In the genomic region with DNA sequence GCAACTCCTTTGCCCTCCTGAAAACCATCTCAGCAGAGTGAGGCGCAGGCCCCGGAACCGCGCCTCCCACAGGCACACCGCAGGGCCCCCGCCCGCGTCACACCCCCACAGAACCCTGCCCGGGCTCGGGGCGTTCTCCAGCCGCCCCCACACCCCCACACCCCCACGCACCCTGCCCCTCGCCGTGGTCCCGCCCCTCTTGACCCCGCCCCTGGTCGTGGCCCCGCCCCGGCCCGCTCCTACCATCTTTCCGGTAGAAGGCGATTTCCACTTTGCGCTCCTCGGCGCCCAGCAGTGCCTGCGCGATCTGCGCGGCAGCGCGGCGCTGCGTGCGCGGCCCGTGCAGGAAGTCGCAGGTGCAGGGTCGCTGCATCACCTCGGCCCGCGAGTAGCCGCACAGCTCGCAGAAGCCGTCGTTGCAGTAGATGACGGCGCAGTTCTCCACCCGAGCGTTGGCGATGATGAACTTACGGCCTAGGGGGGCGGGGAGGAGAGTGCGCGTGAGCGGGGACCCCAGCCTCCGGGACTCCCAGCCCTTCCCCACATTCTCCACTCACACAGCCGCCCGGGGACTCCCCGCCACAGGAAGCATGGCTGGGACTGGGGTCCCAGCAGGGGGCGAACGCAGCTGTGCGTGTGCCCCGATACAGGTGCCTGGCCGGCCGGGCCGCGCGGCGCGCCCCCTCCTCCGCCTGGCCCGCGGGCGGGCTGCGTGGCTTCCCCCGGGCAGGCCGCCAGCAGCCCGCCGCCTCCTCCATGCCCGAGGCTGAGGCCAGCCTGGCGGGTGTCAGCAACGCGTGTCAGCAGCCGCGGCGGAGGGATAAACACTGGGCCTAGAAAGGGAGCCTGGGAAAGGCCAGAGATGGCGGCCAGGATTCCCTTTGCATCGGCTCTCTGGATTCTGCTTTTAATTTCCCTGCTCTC, we compare ENCODE assay signal across 1 cellular context.
TF ChIP-seq lines count a peak whose summit lies in the region.

No MANE protein-coding gene starts in this region.

TF ChIP-seq in K562, 482 proteins besides CTCF, POLR2A, EP300 and RAD21 (continued from another document and continues in another):
- TF ChIP-seq, protein P1, sequence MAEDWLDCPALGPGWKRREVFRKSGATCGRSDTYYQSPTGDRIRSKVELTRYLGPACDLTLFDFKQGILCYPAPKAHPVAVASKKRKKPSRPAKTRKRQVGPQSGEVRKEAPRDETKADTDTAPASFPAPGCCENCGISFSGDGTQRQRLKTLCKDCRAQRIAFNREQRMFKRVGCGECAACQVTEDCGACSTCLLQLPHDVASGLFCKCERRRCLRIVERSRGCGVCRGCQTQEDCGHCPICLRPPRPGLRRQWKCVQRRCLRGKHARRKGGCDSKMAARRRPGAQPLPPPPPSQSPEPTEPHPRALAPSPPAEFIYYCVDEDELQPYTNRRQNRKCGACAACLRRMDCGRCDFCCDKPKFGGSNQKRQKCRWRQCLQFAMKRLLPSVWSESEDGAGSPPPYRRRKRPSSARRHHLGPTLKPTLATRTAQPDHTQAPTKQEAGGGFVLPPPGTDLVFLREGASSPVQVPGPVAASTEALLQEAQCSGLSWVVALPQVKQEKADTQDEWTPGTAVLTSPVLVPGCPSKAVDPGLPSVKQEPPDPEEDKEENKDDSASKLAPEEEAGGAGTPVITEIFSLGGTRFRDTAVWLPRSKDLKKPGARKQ (CRISPR knock-in tag; IDR thresholded peaks at IDR 0.05), result no peak
- TF ChIP-seq NELFE (IDR thresholded peaks at IDR 0.05; ENCODE audit: insufficient read depth, insufficient read length), result no peak
- no peak for TF ChIP-seq ZNF780A (CRISPR knock-in tag; IDR thresholded peaks at IDR 0.05)
- TF ChIP-seq U2AF2 (optimal IDR thresholded peaks at IDR 0.05; ENCODE audit: low read depth, low read length), result no peak
- TF ChIP-seq PTTG1 (tag; IDR thresholded peaks at IDR 0.05; ENCODE audit: low read depth), result no peak
- TF ChIP-seq POU5F1 (IDR thresholded peaks at IDR 0.05; ENCODE audit: borderline replicate concordance, low read depth, low read length, partially characterized antibody), result no peak
- TF ChIP-seq PHF21A (IDR thresholded peaks at IDR 0.05; ENCODE audit: borderline replicate concordance, low read depth), result no peak
- TF ChIP-seq BCOR (IDR thresholded peaks at IDR 0.05), result peak; percentile 77
- peak; percentile 34 for TF ChIP-seq ESRRA (IDR thresholded peaks at IDR 0.05; ENCODE audit: borderline replicate concordance, low read depth)
- 0 out of 2 replicates have a peak, but pooled peaks have one; percentile 15 for TF ChIP-seq ZNF263 (CRISPR knock-in tag; IDR thresholded peaks at IDR 0.05; ENCODE audit: borderline replicate concordance)
- no peak for TF ChIP-seq ZNF224 (CRISPR knock-in tag; IDR thresholded peaks at IDR 0.05)
- TF ChIP-seq STAT5A (IDR thresholded peaks at IDR 0.05; ENCODE audit: borderline replicate concordance, low read length), result no peak; the same call in 1 of the 2 replicates
- no peak for TF ChIP-seq PPARD (CRISPR knock-in tag; IDR thresholded peaks at IDR 0.05)
- no peak for TF ChIP-seq RUNX1 (IDR thresholded peaks at IDR 0.05; ENCODE audit: low read depth)
- TF ChIP-seq NFXL1 (CRISPR knock-in tag; IDR thresholded peaks at IDR 0.05), result no peak
- no peak for TF ChIP-seq MEF2D (tag; conservative IDR thresholded peaks at IDR 0.05; ENCODE audit: low read depth)
- no peak for TF ChIP-seq PTRF (tag; IDR thresholded peaks at IDR 0.05)
- no peak for TF ChIP-seq ZNF764 (CRISPR knock-in tag; IDR thresholded peaks at IDR 0.05; ENCODE audit: low read depth)
- TF ChIP-seq GTF2E2 (tag; IDR thresholded peaks at IDR 0.05), result no peak
- TF ChIP-seq, protein P2, sequence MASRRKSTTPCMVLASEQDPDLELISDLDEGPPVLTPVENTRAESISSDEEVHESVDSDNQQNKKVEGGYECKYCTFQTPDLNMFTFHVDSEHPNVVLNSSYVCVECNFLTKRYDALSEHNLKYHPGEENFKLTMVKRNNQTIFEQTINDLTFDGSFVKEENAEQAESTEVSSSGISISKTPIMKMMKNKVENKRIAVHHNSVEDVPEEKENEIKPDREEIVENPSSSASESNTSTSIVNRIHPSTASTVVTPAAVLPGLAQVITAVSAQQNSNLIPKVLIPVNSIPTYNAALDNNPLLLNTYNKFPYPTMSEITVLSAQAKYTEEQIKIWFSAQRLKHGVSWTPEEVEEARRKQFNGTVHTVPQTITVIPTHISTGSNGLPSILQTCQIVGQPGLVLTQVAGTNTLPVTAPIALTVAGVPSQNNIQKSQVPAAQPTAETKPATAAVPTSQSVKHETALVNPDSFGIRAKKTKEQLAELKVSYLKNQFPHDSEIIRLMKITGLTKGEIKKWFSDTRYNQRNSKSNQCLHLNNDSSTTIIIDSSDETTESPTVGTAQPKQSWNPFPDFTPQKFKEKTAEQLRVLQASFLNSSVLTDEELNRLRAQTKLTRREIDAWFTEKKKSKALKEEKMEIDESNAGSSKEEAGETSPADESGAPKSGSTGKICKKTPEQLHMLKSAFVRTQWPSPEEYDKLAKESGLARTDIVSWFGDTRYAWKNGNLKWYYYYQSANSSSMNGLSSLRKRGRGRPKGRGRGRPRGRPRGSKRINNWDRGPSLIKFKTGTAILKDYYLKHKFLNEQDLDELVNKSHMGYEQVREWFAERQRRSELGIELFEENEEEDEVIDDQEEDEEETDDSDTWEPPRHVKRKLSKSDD (conservative IDR thresholded peaks at IDR 0.05; ENCODE audit: low read length), result no peak
- no peak for TF ChIP-seq SLC30A9 (CRISPR knock-in tag; IDR thresholded peaks at IDR 0.05)
- no peak for TF ChIP-seq ETV6 (IDR thresholded peaks at IDR 0.05; ENCODE audit: borderline replicate concordance in 1 of 2, low read depth in 2 of 2, low read length in 1 of 2)
- no peak for TF ChIP-seq ETV6 (CRISPR knock-in tag; IDR thresholded peaks at IDR 0.05; ENCODE audit: borderline replicate concordance)
- TF ChIP-seq SMAD4 (CRISPR knock-in tag; conservative IDR thresholded peaks at IDR 0.05), result peak; percentile 78
- no peak for TF ChIP-seq SMAD2 (IDR thresholded peaks at IDR 0.05; ENCODE audit: low read depth, low read length)
- peak; percentile 44; the same call in 1 of the 2 replicates for TF ChIP-seq NBN (IDR thresholded peaks at IDR 0.05; ENCODE audit: low read depth)
- TF ChIP-seq ZEB2 (IDR thresholded peaks at IDR 0.05), result peak; percentile 85
- TF ChIP-seq FOXK2 (conservative IDR thresholded peaks at IDR 0.05 in 1 of 2, IDR thresholded peaks at IDR 0.05 in 1 of 2; ENCODE audit: low read depth in 2 of 2), result 0 out of 4 replicates have a peak, but pooled peaks of 1 of the 2 experiments have one; percentile 14
- peak; percentile 42; the same call in 1 of the 2 replicates for TF ChIP-seq ETV1 (tag; conservative IDR thresholded peaks at IDR 0.05; ENCODE audit: low read depth)
- peak; percentile 57; the same call in 1 of the 2 replicates for TF ChIP-seq SAFB (IDR thresholded peaks at IDR 0.05; ENCODE audit: borderline replicate concordance, low read depth, low read length)
- no peak for TF ChIP-seq TCF7L2 (IDR thresholded peaks at IDR 0.05; ENCODE audit: low read depth, low read length)
- peak; percentile 49; the same call in 1 of the 2 replicates for TF ChIP-seq ELF2 (CRISPR knock-in tag; IDR thresholded peaks at IDR 0.05)
- no peak for TF ChIP-seq COPS2 (conservative IDR thresholded peaks at IDR 0.05)
- TF ChIP-seq C11orf30 (IDR thresholded peaks at IDR 0.05; ENCODE audit: low read depth), result no peak; the same call in 1 of the 2 replicates
- no peak for TF ChIP-seq HEY1 (CRISPR knock-in tag; IDR thresholded peaks at IDR 0.05; ENCODE audit: borderline replicate concordance)
- no peak for TF ChIP-seq HNRNPUL1 (IDR thresholded peaks at IDR 0.05; ENCODE audit: low read length)
- TF ChIP-seq CBX8 (IDR thresholded peaks at IDR 0.05; ENCODE audit: borderline replicate concordance, extremely low read depth, low read depth, low read length, poor library complexity, severe bottlenecking), result no peak
- TF ChIP-seq ZNF589 (CRISPR knock-in tag; IDR thresholded peaks at IDR 0.05; ENCODE audit: low read depth), result no peak
- no peak for TF ChIP-seq YBX1 (IDR thresholded peaks at IDR 0.05)
- TF ChIP-seq, protein P3, sequence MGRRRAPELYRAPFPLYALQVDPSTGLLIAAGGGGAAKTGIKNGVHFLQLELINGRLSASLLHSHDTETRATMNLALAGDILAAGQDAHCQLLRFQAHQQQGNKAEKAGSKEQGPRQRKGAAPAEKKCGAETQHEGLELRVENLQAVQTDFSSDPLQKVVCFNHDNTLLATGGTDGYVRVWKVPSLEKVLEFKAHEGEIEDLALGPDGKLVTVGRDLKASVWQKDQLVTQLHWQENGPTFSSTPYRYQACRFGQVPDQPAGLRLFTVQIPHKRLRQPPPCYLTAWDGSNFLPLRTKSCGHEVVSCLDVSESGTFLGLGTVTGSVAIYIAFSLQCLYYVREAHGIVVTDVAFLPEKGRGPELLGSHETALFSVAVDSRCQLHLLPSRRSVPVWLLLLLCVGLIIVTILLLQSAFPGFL (CRISPR knock-in tag; IDR thresholded peaks at IDR 0.05), result no peak
- no peak for TF ChIP-seq HIVEP1 (CRISPR knock-in tag; IDR thresholded peaks at IDR 0.05)
- no peak for TF ChIP-seq NR3C1 (CRISPR knock-in tag; IDR thresholded peaks at IDR 0.05)
- TF ChIP-seq TARDBP (IDR thresholded peaks at IDR 0.05), result no peak; the same call in none of the 2 replicates
- TF ChIP-seq, protein P4, sequence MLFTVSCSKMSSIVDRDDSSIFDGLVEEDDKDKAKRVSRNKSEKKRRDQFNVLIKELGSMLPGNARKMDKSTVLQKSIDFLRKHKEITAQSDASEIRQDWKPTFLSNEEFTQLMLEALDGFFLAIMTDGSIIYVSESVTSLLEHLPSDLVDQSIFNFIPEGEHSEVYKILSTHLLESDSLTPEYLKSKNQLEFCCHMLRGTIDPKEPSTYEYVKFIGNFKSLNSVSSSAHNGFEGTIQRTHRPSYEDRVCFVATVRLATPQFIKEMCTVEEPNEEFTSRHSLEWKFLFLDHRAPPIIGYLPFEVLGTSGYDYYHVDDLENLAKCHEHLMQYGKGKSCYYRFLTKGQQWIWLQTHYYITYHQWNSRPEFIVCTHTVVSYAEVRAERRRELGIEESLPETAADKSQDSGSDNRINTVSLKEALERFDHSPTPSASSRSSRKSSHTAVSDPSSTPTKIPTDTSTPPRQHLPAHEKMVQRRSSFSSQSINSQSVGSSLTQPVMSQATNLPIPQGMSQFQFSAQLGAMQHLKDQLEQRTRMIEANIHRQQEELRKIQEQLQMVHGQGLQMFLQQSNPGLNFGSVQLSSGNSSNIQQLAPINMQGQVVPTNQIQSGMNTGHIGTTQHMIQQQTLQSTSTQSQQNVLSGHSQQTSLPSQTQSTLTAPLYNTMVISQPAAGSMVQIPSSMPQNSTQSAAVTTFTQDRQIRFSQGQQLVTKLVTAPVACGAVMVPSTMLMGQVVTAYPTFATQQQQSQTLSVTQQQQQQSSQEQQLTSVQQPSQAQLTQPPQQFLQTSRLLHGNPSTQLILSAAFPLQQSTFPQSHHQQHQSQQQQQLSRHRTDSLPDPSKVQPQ (CRISPR knock-in tag; IDR thresholded peaks at IDR 0.05; ENCODE audit: borderline replicate concordance), result no peak
- TF ChIP-seq, protein P5, sequence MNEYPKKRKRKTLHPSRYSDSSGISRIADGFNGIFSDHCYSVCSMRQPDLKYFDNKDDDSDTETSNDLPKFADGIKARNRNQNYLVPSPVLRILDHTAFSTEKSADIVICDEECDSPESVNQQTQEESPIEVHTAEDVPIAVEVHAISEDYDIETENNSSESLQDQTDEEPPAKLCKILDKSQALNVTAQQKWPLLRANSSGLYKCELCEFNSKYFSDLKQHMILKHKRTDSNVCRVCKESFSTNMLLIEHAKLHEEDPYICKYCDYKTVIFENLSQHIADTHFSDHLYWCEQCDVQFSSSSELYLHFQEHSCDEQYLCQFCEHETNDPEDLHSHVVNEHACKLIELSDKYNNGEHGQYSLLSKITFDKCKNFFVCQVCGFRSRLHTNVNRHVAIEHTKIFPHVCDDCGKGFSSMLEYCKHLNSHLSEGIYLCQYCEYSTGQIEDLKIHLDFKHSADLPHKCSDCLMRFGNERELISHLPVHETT (CRISPR knock-in tag; conservative IDR thresholded peaks at IDR 0.05 in 1 of 2, IDR thresholded peaks at IDR 0.05 in 1 of 2), result no peak
- TF ChIP-seq YY1 (IDR thresholded peaks at IDR 0.05; ENCODE audit: borderline replicate concordance in 1 of 3, control insufficient read depth in 1 of 3, extremely low read depth in 1 of 3, insufficient read depth in 3 of 3, insufficient read length in 1 of 3, insufficient replicate concordance in 2 of 3, low read depth in 1 of 3, low read length in 2 of 3), result peak in 2 of 3 experiments; percentile 42 to 71
- peak; percentile 85 for TF ChIP-seq RBFOX2 (IDR thresholded peaks at IDR 0.05; ENCODE audit: low read depth, low read length)
- TF ChIP-seq SUPT5H (IDR thresholded peaks at IDR 0.05), result peak; percentile 74
- no peak for TF ChIP-seq MEF2A (IDR thresholded peaks at IDR 0.05; ENCODE audit: control insufficient read depth, low read depth, low read length)
- no peak for TF ChIP-seq BDP1 (IDR thresholded peaks at IDR 0.05; ENCODE audit: insufficient read depth, insufficient read length)
- peak; percentile 46; the same call in 1 of the 2 replicates for TF ChIP-seq SIN3B (IDR thresholded peaks at IDR 0.05; ENCODE audit: low read depth)
- peak; percentile 12 for TF ChIP-seq HNRNPK (IDR thresholded peaks at IDR 0.05; ENCODE audit: low read depth, low read length, poor library complexity, severe bottlenecking)
- peak; percentile 59; the same call in 1 of the 2 replicates for TF ChIP-seq TEAD4 (IDR thresholded peaks at IDR 0.05; ENCODE audit: low read length)
- TF ChIP-seq TEAD4 (CRISPR knock-in tag; IDR thresholded peaks at IDR 0.05; ENCODE audit: borderline replicate concordance), result no peak
- TF ChIP-seq RBBP5 (IDR thresholded peaks at IDR 0.05; ENCODE audit: borderline replicate concordance, insufficient read depth, low read length, poor library complexity, severe bottlenecking), result peak; percentile 91
- TF ChIP-seq, protein P6, sequence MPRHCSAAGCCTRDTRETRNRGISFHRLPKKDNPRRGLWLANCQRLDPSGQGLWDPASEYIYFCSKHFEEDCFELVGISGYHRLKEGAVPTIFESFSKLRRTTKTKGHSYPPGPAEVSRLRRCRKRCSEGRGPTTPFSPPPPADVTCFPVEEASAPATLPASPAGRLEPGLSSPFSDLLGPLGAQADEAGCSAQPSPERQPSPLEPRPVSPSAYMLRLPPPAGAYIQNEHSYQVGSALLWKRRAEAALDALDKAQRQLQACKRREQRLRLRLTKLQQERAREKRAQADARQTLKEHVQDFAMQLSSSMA (CRISPR knock-in tag; IDR thresholded peaks at IDR 0.05), result peak; percentile 16; the same call in 1 of the 2 replicates
- TF ChIP-seq, protein P7, sequence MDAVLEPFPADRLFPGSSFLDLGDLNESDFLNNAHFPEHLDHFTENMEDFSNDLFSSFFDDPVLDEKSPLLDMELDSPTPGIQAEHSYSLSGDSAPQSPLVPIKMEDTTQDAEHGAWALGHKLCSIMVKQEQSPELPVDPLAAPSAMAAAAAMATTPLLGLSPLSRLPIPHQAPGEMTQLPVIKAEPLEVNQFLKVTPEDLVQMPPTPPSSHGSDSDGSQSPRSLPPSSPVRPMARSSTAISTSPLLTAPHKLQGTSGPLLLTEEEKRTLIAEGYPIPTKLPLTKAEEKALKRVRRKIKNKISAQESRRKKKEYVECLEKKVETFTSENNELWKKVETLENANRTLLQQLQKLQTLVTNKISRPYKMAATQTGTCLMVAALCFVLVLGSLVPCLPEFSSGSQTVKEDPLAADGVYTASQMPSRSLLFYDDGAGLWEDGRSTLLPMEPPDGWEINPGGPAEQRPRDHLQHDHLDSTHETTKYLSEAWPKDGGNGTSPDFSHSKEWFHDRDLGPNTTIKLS (IDR thresholded peaks at IDR 0.05; ENCODE audit: borderline replicate concordance, low read depth), result peak; percentile 69; the same call in 1 of the 2 replicates
- no peak for TF ChIP-seq ARNT (IDR thresholded peaks at IDR 0.05)
- TF ChIP-seq ZNF830 (CRISPR knock-in tag; IDR thresholded peaks at IDR 0.05), result no peak
